8 cellular contexts compared by ENCODE assay signal in genomic region chr3:100993309-100993708, GRCh38.
DNase-seq lines count a peak whose midpoint lies in the region; ATAC-seq and TF ChIP-seq lines count a peak whose summit lies in the region.

ABI3BP (minus strand) TSS chr3:100993421; CDS start chr3:100993384, 37 bp downstream.

- no peaks in the 10 kb centered on the region for H3K36me3 Mint-ChIP-seq in nephron progenitor cell (ENCODE audit: low read depth)

- H3K36me3 ChIP-seq in RWPE2 (ENCODE audit: low read depth), result no peaks in the 10 kb centered on the region

- H3K9me3 ChIP-seq in RWPE2 (ENCODE audit: severe bottlenecking), result no peaks in the 10 kb centered on the region

- peak within 1 kb of the TSS; percentile 20 for H3K4me3 Mint-ChIP-seq in nephron progenitor cell

- no peaks in the 10 kb centered on the region for H3K27me3 ChIP-seq in RWPE2 (ENCODE audit: insufficient read depth, poor library complexity, severe bottlenecking)

- H3K9me3 Mint-ChIP-seq in nephron progenitor cell, result no peaks in the 10 kb centered on the region

- no peak for TF ChIP-seq CTCF in RWPE2 (IDR thresholded peaks at IDR 0.05; ENCODE audit: poor library complexity, severe bottlenecking)
- no peak for TF ChIP-seq CTCF in nephron progenitor cell (IDR thresholded peaks at IDR 0.05)

- ATAC-seq in RWPE2 (ENCODE audit: low read depth) (peak; percentile 88), HG02870 (IDR thresholded peaks at IDR 0.05; ENCODE audit: unreplicated experiment) (no peak), GM19035 (IDR thresholded peaks at IDR 0.05; ENCODE audit: unreplicated experiment) (no peak), GM21786 (IDR thresholded peaks at IDR 0.05; ENCODE audit: unreplicated experiment) (no peak), HG03135 (IDR thresholded peaks at IDR 0.05; ENCODE audit: unreplicated experiment) (no peak)

- peaks cover 18% of the 10 kb centered on the region for H3K4me1 Mint-ChIP-seq in nephron progenitor cell

- H3K27me3 Mint-ChIP-seq in nephron progenitor cell (ENCODE audit: low read depth, poor library complexity), result peaks cover 3% of the 10 kb centered on the region

- H3K4me3 ChIP-seq in RWPE2 (ENCODE audit: severe bottlenecking), result no peak within 1 kb of the TSS

- peak within 1 kb of the TSS; percentile 16 for H3K27ac Mint-ChIP-seq in nephron progenitor cell

- no peak within 1 kb of the TSS for H3K27ac ChIP-seq in RWPE2 (ENCODE audit: poor library complexity, severe bottlenecking)

- DNase-seq in EL (peak; percentile 89), RWPE2 (ENCODE audit: low spot score) (peak; percentile 66), fibroblast of gingiva (ENCODE audit: low read depth) (peak; percentile 82), nephron progenitor cell (peak; percentile 34)

- H3K4me1 ChIP-seq in RWPE2 (ENCODE audit: insufficient read depth, poor library complexity, severe bottlenecking), result peaks cover 13% of the 10 kb centered on the region

Comparison
In these comparisons a context has a peak if more than half of its experiments do, and no peak if none do; other contexts are left out.
1. DNase-seq: peak in every context shown above with its lines; median percentile 89 in EL; 82 in fibroblast of gingiva; 66 in RWPE2; 34 in nephron progenitor cell.